8 cellular contexts compared by ENCODE assay signal in the genomic region with DNA sequence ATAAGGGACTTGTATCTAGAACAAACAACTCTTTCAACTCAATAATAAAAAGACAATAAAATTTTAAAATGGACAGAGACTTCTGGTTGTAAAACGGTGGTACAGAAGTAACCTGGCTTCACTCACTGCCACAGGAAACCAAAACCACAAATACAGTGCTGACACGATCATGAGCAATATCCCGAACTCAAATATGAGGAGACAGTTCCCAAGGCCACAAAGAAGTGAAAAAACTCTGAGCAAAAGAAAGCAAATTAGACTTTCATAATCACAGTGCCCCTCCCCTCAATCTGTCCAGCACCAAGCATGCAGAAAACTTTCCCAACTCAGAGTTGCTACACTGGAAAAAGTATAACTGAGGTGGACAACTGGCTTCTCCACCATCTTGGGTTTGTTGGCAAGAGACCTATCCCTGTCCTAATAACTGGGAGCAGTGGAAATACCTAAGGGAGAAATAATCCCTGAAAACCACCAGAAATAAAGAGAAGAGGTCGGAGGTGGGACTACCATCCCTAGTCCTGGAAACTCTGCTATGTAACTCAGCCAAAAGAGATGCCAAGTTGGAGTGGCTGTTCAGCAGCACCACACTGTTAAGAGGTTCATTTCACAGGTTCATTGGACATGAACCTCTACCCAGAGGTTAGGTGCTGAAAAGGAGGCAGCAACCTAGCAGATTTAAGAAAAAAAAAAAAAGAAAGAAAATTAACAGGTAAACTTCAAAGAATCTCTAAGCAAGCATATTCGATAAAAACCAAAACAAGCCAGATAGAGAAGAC. TPM values are rescaled to one million over a fixed set of nuclear protein-coding genes. Genes with fewer than 3 reads are reported as not detected.
DNase-seq lines count a peak whose midpoint lies in the region; ATAC-seq, FAIRE-seq and TF ChIP-seq lines count a peak whose summit lies in the region.

No MANE protein-coding gene starts in this region.

- peaks cover 14 to 18% of the 10 kb centered on the region in 2 donors for H3K36me3 Mint-ChIP-seq in CD14-positive monocyte
- peaks cover 32% of the 10 kb centered on the region for H3K36me3 Mint-ChIP-seq in activated CD4-positive, alpha-beta T cell treated with anti-CD3 and anti-CD28 coated beads, Interleukin-2, amount 10 ng/mL, durations not matched to agents 24 days and 14 days (ENCODE audit: low read depth)

- peak; percentile 52 for DNase-seq in CD14-positive monocyte (ENCODE audit: low spot score)
- peak; percentile 12 for DNase-seq in HT-29 (ENCODE audit: low spot score)
- DNase-seq in activated CD4-positive, alpha-beta T cell treated with anti-CD3 and anti-CD28 coated beads, Interleukin-2, amount 10 ng/mL, durations not matched to agents 24 days and 14 days, result peak; percentile 68
- DNase-seq in HepG2 (ENCODE audit: low spot score), result peak; percentile 85
- no peak for DNase-seq in NCI-H1092 treated with DMSO at 0.1 percent for 48 hours (lab: John Stamatoyannopoulos, UW)
- no peak for DNase-seq in NCI-H146 (lab: John Stamatoyannopoulos, UW)
- no peak for DNase-seq in NCI-H2227 (lab: John Stamatoyannopoulos, UW; ENCODE audit: unreplicated experiment)

- WGBS in HepG2 (ENCODE audit: low lambda C conversion rate), result 47% methylated on average over 5 of the region's 5 CpGs

- H2AFZ ChIP-seq in HepG2 (ENCODE audit: low read length), result no peak overlapping the region

- intact Hi-C loops in CD14-positive monocyte (cut with micrococcal nuclease) (no loop called here), HepG2 (cut with micrococcal nuclease; ENCODE audit: unreplicated experiment) (no loop called here)
- intact Hi-C loops in activated CD4-positive, alpha-beta T cell treated with anti-CD3 and anti-CD28 coated beads, Interleukin-2, amount 10 ng/mL, durations not matched to agents 24 days and 14 days (cut with micrococcal nuclease), result no loop called here

- H3K4me1 ChIP-seq in HepG2 (ENCODE audit: insufficient read depth, low read length), result peaks cover 50% of the 10 kb centered on the region

- H3K79me2 ChIP-seq in HepG2 (ENCODE audit: insufficient read depth, low read length), result peaks cover 82% of the 10 kb centered on the region

- H3K9me3 ChIP-seq in HepG2 (ENCODE audit: low read length), result no peaks in the 10 kb centered on the region

- POLR2A ChIA-PET in HepG2 (lab: Yijun Ruan, JAX), result no interaction called here

- peak in 1 of 2 experiments; percentile 27; a peak in 1 of 4 replicates for TF ChIP-seq EP300 in HepG2 (IDR thresholded peaks at IDR 0.05; ENCODE audit: low read depth in 2 of 2, low read length in 2 of 2)
- TF ChIP-seq EP300 in HepG2 (CRISPR knock-in tag; IDR thresholded peaks at IDR 0.05; ENCODE audit: borderline replicate concordance), result no peak

- peak overlapping the region; percentile 59 for H3K4me2 ChIP-seq in HepG2 (ENCODE audit: low read depth, low read length)

- FAIRE-seq in HepG2 (lab: Jason Lieb, UNC), result peak; percentile 42

- peaks cover 38% of the 10 kb centered on the region for H3K4me1 Mint-ChIP-seq in CD14-positive monocyte
- peaks cover 41% of the 10 kb centered on the region for H3K4me1 Mint-ChIP-seq in activated CD4-positive, alpha-beta T cell treated with anti-CD3 and anti-CD28 coated beads, Interleukin-2, amount 10 ng/mL, durations not matched to agents 24 days and 14 days

- H3K27ac ChIP-seq in HepG2 (ENCODE audit: extremely low read length, insufficient read depth, low read length), result peak overlapping the region; percentile 32

- H3K27me3 ChIP-seq in HepG2 (ENCODE audit: control insufficient read depth in 1 of 2, insufficient read depth in 2 of 2, low read length in 2 of 2), result no peaks in the 10 kb centered on the region

- H4K20me1 ChIP-seq in HepG2 (ENCODE audit: insufficient read depth, low read length), result no peaks in the 10 kb centered on the region

- peak overlapping the region; percentile 39 to 60 for H3K4me3 Mint-ChIP-seq in CD14-positive monocyte
- peak overlapping the region; percentile 68 for H3K4me3 Mint-ChIP-seq in activated CD4-positive, alpha-beta T cell treated with anti-CD3 and anti-CD28 coated beads, Interleukin-2, amount 10 ng/mL, durations not matched to agents 24 days and 14 days

- TF ChIP-seq CTCF in CD14-positive monocyte (IDR thresholded peaks at IDR 0.05) (no peak), HepG2 (CRISPR knock-in tag; IDR thresholded peaks at IDR 0.05) (no peak)

- CTCF ChIA-PET in HepG2 (lab: Yijun Ruan, JAX; ENCODE audit: low intra/inter-chr PET ratio, low total read pairs), result no interaction called here

- in situ Hi-C loops in HepG2 (cut with HindIII; ENCODE audit: extremely low pct_ligation_motif_present, low pct_unique_long_range_greater_than_20kb), result no loop called here

- peak overlapping the region; percentile 44 to 94 (median 89) for H3K27ac Mint-ChIP-seq in CD14-positive monocyte
- H3K27ac Mint-ChIP-seq in activated CD4-positive, alpha-beta T cell treated with anti-CD3 and anti-CD28 coated beads, Interleukin-2, amount 10 ng/mL, durations not matched to agents 24 days and 14 days, result peak overlapping the region; percentile 18

- no peak for TF ChIP-seq POLR2A in HepG2 (IDR thresholded peaks at IDR 0.05; ENCODE audit: insufficient read depth in 1 of 2, low read depth in 2 of 2, low read length in 2 of 2)

- peaks cover 0 to 17% (median 10%) of the 10 kb centered on the region in 7 donors for H3K9me3 Mint-ChIP-seq in CD14-positive monocyte
- H3K9me3 Mint-ChIP-seq in activated CD4-positive, alpha-beta T cell treated with anti-CD3 and anti-CD28 coated beads, Interleukin-2, amount 10 ng/mL, durations not matched to agents 24 days and 14 days, result peaks cover 10% of the 10 kb centered on the region

- TF ChIP-seq RAD21 in HepG2 (CRISPR knock-in tag; IDR thresholded peaks at IDR 0.05), result no peak

- H3K9ac ChIP-seq in HepG2 (ENCODE audit: insufficient read depth, low read depth, low read length), result no peak overlapping the region

- BruUV-seq in HepG2 (replicated peaks; lab: Mats Ljungman, UMichigan), result no TSS peak

- H3K36me3 ChIP-seq in HepG2 (replicated peaks in 1 of 2; ENCODE audit: control insufficient read depth in 1 of 2, insufficient read depth in 2 of 2, low read length in 2 of 2), result 0 out of 5 replicates have a peak, but pooled peaks cover 0 to 1% of the 10 kb centered on the region in 2 experiments

- H3K27me3 Mint-ChIP-seq in CD14-positive monocyte (ENCODE audit: low read depth in 3 of 3), result peaks cover 0 to 3% (median 1%) of the 10 kb centered on the region in 3 donors
- H3K27me3 Mint-ChIP-seq in activated CD4-positive, alpha-beta T cell treated with anti-CD3 and anti-CD28 coated beads, Interleukin-2, amount 10 ng/mL, durations not matched to agents 24 days and 14 days, result no peaks in the 10 kb centered on the region

- H3K4me3 ChIP-seq in HepG2 (replicated peaks in 1 of 3; ENCODE audit: insufficient read depth in 1 of 3, low read depth in 2 of 3, low read length in 3 of 3), result peak overlapping the region in 1 of 3 experiments; percentile 32; a peak in 2 of 6 replicates

- ATAC-seq in GM19372 (IDR thresholded peaks at IDR 0.05; ENCODE audit: low read depth, unreplicated experiment) (peak; percentile 66), HepG2 (peak; percentile 90)

TF ChIP-seq in HepG2, 621 proteins besides CTCF, POLR2A, EP300 and RAD21 (continues in another document):
- TF ChIP-seq KAT8 (CRISPR knock-in tag; IDR thresholded peaks at IDR 0.05) (peak; percentile 40; the same call in 1 of the 2 replicates), SAP130 (CRISPR knock-in tag; IDR thresholded peaks at IDR 0.05; ENCODE audit: low read depth) (peak; percentile 31; the same call in 1 of the 2 replicates), TEAD3 (CRISPR knock-in tag; optimal IDR thresholded peaks at IDR 0.05; ENCODE audit: borderline replicate concordance) (peak; percentile 35), ATAD3A (CRISPR knock-in tag; IDR thresholded peaks at IDR 0.05) (no peak)

RNA-seq across cellular contexts. Expression of a gene that starts 55.5 kb away (rescaled TPM):
- polyA plus RNA-seq in CD14-positive monocyte, result 1 to 10 TPM; 3.4 to 4.9 TPM
- total RNA-seq in HT-29 (2014; rRNA removed; shearing (Covaris generic)), result 5.6 and 9.4 TPM in 2 replicates
- 14.0 and 20.8 TPM in 2 replicates for total RNA-seq in activated CD4-positive, alpha-beta T cell treated with anti-CD3 and anti-CD28 coated beads, Interleukin-2, amount 10 ng/mL, durations not matched to agents 24 days and 14 days
- 31.3 and 48.0 TPM in 2 replicates for total RNA-seq in HepG2 (2016; rRNA removed; fragmentation: Illumina TruSeq; extraction: Trizol)
- total RNA-seq in HepG2 (2016; cell fraction: cytosol; rRNA removed; fragmentation: Illumina TruSeq; extraction: Trizol; ENCODE audit: low read depth), result 90.3 and 96.9 TPM in 2 replicates
- 31.5 and 50.9 TPM in 2 replicates for total RNA-seq in HepG2 (2016; cell fraction: insoluble cytoplasmic fraction; rRNA removed; fragmentation: Illumina TruSeq; extraction: Trizol)
- 39.0 and 57.5 TPM in 2 replicates for total RNA-seq in HepG2 (2016; cell fraction: membrane; rRNA removed; fragmentation: Illumina TruSeq; extraction: Trizol)
- 75.6 and 80.9 TPM in 2 replicates for total RNA-seq in HepG2 (2016; cell fraction: nucleus; rRNA removed; fragmentation: Illumina TruSeq; extraction: Trizol)
- polyA plus RNA-seq in HepG2 (2011; rRNA removed), result 11.3 and 12.8 TPM in 2 replicates
- 5.3 and 8.5 TPM in 2 replicates for polyA plus RNA-seq in HepG2 (2011; cell fraction: cytosol; rRNA removed)
- 7.9 and 9.3 TPM in 2 replicates for polyA plus RNA-seq in HepG2 (2011; cell fraction: nucleus; rRNA removed)
- 10.5 and 11.7 TPM in 2 replicates for polyA plus RNA-seq in HepG2 (2012)
- polyA plus RNA-seq in HepG2 (2016; cell fraction: cytosol; fragmentation: Illumina TruSeq; extraction: Trizol; ENCODE audit: low read depth), result 2.4 and 2.7 TPM in 2 replicates
- polyA plus RNA-seq in HepG2 (2016; cell fraction: insoluble cytoplasmic fraction; fragmentation: Illumina TruSeq; extraction: Trizol; ENCODE audit: low read depth), result 34.0 and 36.3 TPM in 2 replicates
- polyA plus RNA-seq in HepG2 (2016; cell fraction: membrane; fragmentation: Illumina TruSeq; extraction: Trizol; ENCODE audit: low read depth), result 4.3 and 5.6 TPM in 2 replicates
- polyA plus RNA-seq in HepG2 (2016; cell fraction: nucleus; fragmentation: Illumina TruSeq; extraction: Trizol; ENCODE audit: insufficient read depth, low read depth), result 30.6 and 34.2 TPM in 2 replicates
- 12.1 and 22.3 TPM in 2 replicates for polyA minus RNA-seq in HepG2 (2011; rRNA and poly(A)+ RNA removed; ENCODE audit: low replicate concordance)
- polyA minus RNA-seq in HepG2 (2011; cell fraction: cytosol; rRNA and poly(A)+ RNA removed), result 18.6 and 21.0 TPM in 2 replicates
- 90.9 and 94.9 TPM in 2 replicates for polyA minus RNA-seq in HepG2 (2011; cell fraction: nucleus; rRNA and poly(A)+ RNA removed)

Comparison
In these comparisons a context has a peak if more than half of its experiments do, and no peak if none do; other contexts are left out.
1. DNase-seq: peak in CD14-positive monocyte (single experiment), HT-29 (single experiment), activated CD4-positive, alpha-beta T cell treated with anti-CD3 and anti-CD28 coated beads, Interleukin-2, amount 10 ng/mL, durations not matched to agents 24 days and 14 days (single experiment) and HepG2 (single experiment); none in NCI-H1092 treated with DMSO at 0.1 percent for 48 hours (single experiment), NCI-H146 (single experiment) and NCI-H2227 (single experiment).